ENCODE assay signal across 8 cellular contexts in genomic region chr10:84329986-84330651, GRCh38. TPM values are rescaled to one million over a fixed set of nuclear protein-coding genes. Genes with fewer than 3 reads are reported as not detected.
A peak's percentile ranks its signal among the peaks of the same experiment; 100 is the strongest.
DNase-seq lines count a peak whose midpoint lies in the region; ATAC-seq and TF ChIP-seq lines count a peak whose summit lies in the region.

No MANE protein-coding gene starts in this region.

- CTCF ChIA-PET in GM10248 (lab: Yijun Ruan, JAX), result interaction anchor here (1.0 to 1.8 kb wide), 3 partner anchors 11 to 208 kb away, joined by 4 to 9 read pairs (median 8); no protein-coding TSS in a partner anchor

- H3K4me1 ChIP-seq in colonic mucosa, result no peaks in the 10 kb centered on the region
- H3K4me1 ChIP-seq in spleen, result peaks cover 19 to 69% (median 49%) of the 10 kb centered on the region in 6 donors

- TF ChIP-seq POLR2A in spleen (IDR thresholded peaks at IDR 0.05), result no peak

- peak overlapping the region; percentile 84 for H3K4me3 ChIP-seq in colonic mucosa
- H3K4me3 ChIP-seq in spleen, result peak overlapping the region in 6 of 8 donors; percentile 73 to 94 (median 87)

- WGBS in spleen, 5 donors, result 66 to 79% (median 70%) methylated on average over 7 of the region's 7 CpGs

- H3K9ac ChIP-seq in colonic mucosa (ENCODE audit: low read depth in 2 of 2, low read length in 2 of 2), result peak overlapping the region in 1 of 2 donors; percentile 75

- H3K9me3 ChIP-seq in colonic mucosa (no peaks in the 10 kb centered on the region), spleen (no peaks in the 10 kb centered on the region)

- DNase-seq in GM10248 (ENCODE audit: extremely low spot score), result peak; percentile 46
- no peak for DNase-seq in colonic mucosa
- no peak for DNase-seq in spleen
- no peak for DNase-seq in GDM1 (lab: John Stamatoyannopoulos, UW)
- no peak for DNase-seq in NCI-H2107 treated with DMSO at 0.1 percent for 48 hours (lab: John Stamatoyannopoulos, UW; ENCODE audit: unreplicated experiment)
- no peak for DNase-seq in NCI-H146 treated with DMSO at 0.1 percent for 48 hours (lab: John Stamatoyannopoulos, UW; ENCODE audit: unreplicated experiment)

- intact Hi-C loops in colonic mucosa (cut with DNase I), result loop anchor here (5.0 kb wide), 1 partner anchor 183 kb away; no protein-coding TSS in a partner anchor
- intact Hi-C loops in spleen (cut with DNase I; ENCODE audit: low total_unique reads), result no loop called here

- H3K27me3 ChIP-seq in colonic mucosa, result no peaks in the 10 kb centered on the region
- H3K27me3 ChIP-seq in spleen (replicated peaks in 1 of 7), result no peaks in the 10 kb centered on the region

- H3K27ac ChIP-seq in colonic mucosa (peak overlapping the region; percentile 99), spleen (peak overlapping the region in 6 of 8 donors; percentile 92 to 99 (median 98))

- TF ChIP-seq CTCF in GM10248 (IDR thresholded peaks at IDR 0.05; ENCODE audit: control extremely low read depth, extremely low read depth, low read depth, missing control alignments) (no peak), colonic mucosa (IDR thresholded peaks at IDR 0.05) (no peak), spleen (IDR thresholded peaks at IDR 0.05 in 8 of 11, conservative IDR thresholded peaks at IDR 0.05 in 3 of 11) (no peak)

- POLR2A ChIA-PET in GM10248 (lab: Yijun Ruan, JAX), result interaction anchor here (0.7 kb wide), 1 partner anchor 8 kb away, joined by 3 read pairs; no protein-coding TSS in a partner anchor

- H3K36me3 ChIP-seq in colonic mucosa (no peaks in the 10 kb centered on the region), spleen (no peaks in the 10 kb centered on the region)

- ATAC-seq in GM21390 (IDR thresholded peaks at IDR 0.05; ENCODE audit: unreplicated experiment) (peak; percentile 65), HG03575 (IDR thresholded peaks at IDR 0.05; ENCODE audit: extremely low read depth, insufficient number of reproducible peaks, low FRiP score, unreplicated experiment) (peak; percentile 51)

RNA-seq across cellular contexts. Expression of gene CCSER2, which starts 1.7 kb away (rescaled TPM):
- total RNA-seq in colonic mucosa, result 10 to 100 TPM; 33.7 to 64.5 TPM
- total RNA-seq in spleen, result 10 to 100 TPM; 38.9 to 61.4 (median 54.3) TPM
- polyA plus RNA-seq in spleen, result 1 to 10 TPM; 5.3 to 8.1 (median 5.6) TPM
